In the genomic region with DNA sequence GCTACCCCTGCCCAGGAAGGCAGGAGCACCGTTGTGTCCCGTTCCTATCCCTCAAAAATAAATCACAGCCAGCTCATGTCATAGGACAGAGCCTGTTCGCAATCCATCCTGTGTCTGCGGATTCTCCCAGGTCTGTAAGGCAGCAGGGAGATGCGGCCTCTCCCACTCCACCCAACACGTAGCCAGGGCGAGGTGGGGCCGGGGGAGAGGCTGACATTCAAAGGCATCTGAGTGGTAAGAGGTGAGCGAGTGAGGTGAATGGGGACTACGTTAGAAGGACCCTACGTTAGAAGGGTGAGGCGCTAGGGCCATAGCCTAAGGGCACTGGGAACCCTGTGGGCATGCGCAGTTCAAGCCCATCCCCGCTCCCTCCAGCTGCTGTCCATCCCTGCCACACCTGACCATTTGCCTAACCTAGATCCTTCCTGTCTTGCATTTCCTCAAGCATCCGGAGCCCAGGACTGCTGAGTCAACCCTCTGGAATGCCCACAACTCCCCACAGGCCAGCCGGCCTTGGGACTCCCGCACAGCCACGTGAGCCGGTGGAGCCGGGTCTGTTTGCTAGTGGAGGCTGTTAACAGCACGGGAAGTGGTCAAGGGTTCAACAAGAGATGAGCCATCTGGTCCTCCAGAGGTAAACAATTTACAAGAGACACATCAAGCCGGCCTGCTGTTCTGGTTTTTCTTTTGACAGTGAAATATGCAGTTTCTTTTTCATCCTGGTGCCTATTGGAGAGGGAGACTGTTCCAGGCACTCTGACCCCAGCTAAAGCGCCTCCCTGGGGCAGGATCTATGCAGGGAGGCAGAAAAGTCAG, we compare ENCODE assay signal across 1 cellular context.
A peak's percentile ranks its signal among the peaks of the same experiment; 100 is the strongest.
TF ChIP-seq lines count a peak whose summit lies in the region.

No MANE protein-coding gene starts in this region.

TF ChIP-seq in HepG2, 621 proteins besides CTCF, POLR2A, EP300 and RAD21 (continued from another document and continues in another):
- TF ChIP-seq, protein P1, sequence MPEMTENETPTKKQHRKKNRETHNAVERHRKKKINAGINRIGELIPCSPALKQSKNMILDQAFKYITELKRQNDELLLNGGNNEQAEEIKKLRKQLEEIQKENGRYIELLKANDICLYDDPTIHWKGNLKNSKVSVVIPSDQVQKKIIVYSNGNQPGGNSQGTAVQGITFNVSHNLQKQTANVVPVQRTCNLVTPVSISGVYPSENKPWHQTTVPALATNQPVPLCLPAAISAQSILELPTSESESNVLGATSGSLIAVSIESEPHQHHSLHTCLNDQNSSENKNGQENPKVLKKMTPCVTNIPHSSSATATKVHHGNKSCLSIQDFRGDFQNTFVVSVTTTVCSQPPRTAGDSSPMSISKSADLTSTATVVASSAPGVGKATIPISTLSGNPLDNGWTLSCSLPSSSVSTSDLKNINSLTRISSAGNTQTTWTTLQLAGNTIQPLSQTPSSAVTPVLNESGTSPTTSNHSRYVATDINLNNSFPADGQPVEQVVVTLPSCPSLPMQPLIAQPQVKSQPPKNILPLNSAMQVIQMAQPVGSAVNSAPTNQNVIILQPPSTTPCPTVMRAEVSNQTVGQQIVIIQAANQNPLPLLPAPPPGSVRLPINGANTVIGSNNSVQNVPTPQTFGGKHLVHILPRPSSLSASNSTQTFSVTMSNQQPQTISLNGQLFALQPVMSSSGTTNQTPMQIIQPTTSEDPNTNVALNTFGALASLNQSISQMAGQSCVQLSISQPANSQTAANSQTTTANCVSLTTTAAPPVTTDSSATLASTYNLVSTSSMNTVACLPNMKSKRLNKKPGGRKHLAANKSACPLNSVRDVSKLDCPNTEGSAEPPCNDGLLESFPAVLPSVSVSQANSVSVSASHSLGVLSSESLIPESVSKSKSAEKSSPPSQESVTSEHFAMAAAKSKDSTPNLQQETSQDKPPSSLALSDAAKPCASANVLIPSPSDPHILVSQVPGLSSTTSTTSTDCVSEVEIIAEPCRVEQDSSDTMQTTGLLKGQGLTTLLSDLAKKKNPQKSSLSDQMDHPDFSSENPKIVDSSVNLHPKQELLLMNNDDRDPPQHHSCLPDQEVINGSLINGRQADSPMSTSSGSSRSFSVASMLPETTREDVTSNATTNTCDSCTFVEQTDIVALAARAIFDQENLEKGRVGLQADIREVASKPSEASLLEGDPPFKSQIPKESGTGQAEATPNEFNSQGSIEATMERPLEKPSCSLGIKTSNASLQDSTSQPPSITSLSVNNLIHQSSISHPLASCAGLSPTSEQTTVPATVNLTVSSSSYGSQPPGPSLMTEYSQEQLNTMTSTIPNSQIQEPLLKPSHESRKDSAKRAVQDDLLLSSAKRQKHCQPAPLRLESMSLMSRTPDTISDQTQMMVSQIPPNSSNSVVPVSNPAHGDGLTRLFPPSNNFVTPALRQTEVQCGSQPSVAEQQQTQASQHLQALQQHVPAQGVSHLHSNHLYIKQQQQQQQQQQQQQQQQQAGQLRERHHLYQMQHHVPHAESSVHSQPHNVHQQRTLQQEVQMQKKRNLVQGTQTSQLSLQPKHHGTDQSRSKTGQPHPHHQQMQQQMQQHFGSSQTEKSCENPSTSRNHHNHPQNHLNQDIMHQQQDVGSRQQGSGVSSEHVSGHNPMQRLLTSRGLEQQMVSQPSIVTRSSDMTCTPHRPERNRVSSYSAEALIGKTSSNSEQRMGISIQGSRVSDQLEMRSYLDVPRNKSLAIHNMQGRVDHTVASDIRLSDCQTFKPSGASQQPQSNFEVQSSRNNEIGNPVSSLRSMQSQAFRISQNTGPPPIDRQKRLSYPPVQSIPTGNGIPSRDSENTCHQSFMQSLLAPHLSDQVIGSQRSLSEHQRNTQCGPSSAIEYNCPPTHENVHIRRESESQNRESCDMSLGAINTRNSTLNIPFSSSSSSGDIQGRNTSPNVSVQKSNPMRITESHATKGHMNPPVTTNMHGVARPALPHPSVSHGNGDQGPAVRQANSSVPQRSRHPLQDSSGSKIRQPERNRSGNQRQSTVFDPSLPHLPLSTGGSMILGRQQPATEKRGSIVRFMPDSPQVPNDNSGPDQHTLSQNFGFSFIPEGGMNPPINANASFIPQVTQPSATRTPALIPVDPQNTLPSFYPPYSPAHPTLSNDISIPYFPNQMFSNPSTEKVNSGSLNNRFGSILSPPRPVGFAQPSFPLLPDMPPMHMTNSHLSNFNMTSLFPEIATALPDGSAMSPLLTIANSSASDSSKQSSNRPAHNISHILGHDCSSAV (CRISPR knock-in tag; IDR thresholded peaks at IDR 0.05; ENCODE audit: borderline replicate concordance): no peak
- TF ChIP-seq ZNF891 (CRISPR knock-in tag; IDR thresholded peaks at IDR 0.05) (peak; percentile 92), FIP1L1 (IDR thresholded peaks at IDR 0.05; ENCODE audit: borderline replicate concordance, insufficient read depth, low read depth, low read length) (no peak), ZNF572 (CRISPR knock-in tag; IDR thresholded peaks at IDR 0.05) (peak; percentile 98; the same call in 1 of the 2 replicates), ARID2 (CRISPR knock-in tag; IDR thresholded peaks at IDR 0.05; ENCODE audit: borderline replicate concordance) (no peak), RBFOX2 (IDR thresholded peaks at IDR 0.05; ENCODE audit: low read depth, low read length) (no peak), KDM1A (CRISPR knock-in tag; IDR thresholded peaks at IDR 0.05) (peak; percentile 92), GLI4 (CRISPR knock-in tag; IDR thresholded peaks at IDR 0.05; ENCODE audit: borderline replicate concordance) (peak; percentile 79; the same call in 1 of the 2 replicates), ZNF614 (CRISPR knock-in tag; IDR thresholded peaks at IDR 0.05; ENCODE audit: borderline replicate concordance) (peak; percentile 99), CREM (IDR thresholded peaks at IDR 0.05) (peak; percentile 63), CREM (CRISPR knock-in tag; IDR thresholded peaks at IDR 0.05) (no peak), U2AF2 (IDR thresholded peaks at IDR 0.05; ENCODE audit: low read depth, low read length) (no peak), CAMTA2 (CRISPR knock-in tag; IDR thresholded peaks at IDR 0.05; ENCODE audit: borderline replicate concordance) (0 out of 2 replicates have a peak, but pooled peaks have one; percentile 24), SOX13 (IDR thresholded peaks at IDR 0.05) (peak; percentile 78; the same call in 1 of the 2 replicates), SOX13 (CRISPR knock-in tag; conservative IDR thresholded peaks at IDR 0.05 in 1 of 2, IDR thresholded peaks at IDR 0.05 in 1 of 2) (peak in 1 of 2 experiments; percentile 90; a peak in 2 of 4 replicates), ZNF878 (CRISPR knock-in tag; IDR thresholded peaks at IDR 0.05) (peak; percentile 98), RFXANK (CRISPR knock-in tag; IDR thresholded peaks at IDR 0.05) (peak; percentile 72; the same call in 1 of the 2 replicates), ZNF768 (CRISPR knock-in tag; IDR thresholded peaks at IDR 0.05) (0 out of 2 replicates have a peak, but pooled peaks have one; percentile 40), ATF7-NPFF (CRISPR knock-in tag; IDR thresholded peaks at IDR 0.05; ENCODE audit: low read depth) (peak; percentile 97), KDM5B (CRISPR knock-in tag; IDR thresholded peaks at IDR 0.05; ENCODE audit: borderline replicate concordance) (peak; percentile 91), ZNF224 (CRISPR knock-in tag; IDR thresholded peaks at IDR 0.05) (no peak), NFATC3 (CRISPR knock-in tag; IDR thresholded peaks at IDR 0.05) (no peak; the same call in 1 of the 2 replicates), LCORL (IDR thresholded peaks at IDR 0.05) (no peak; the same call in 1 of the 2 replicates), LCORL (CRISPR knock-in tag; IDR thresholded peaks at IDR 0.05) (peak; percentile 100), FOSL2 (CRISPR knock-in tag; IDR thresholded peaks at IDR 0.05) (peak; percentile 100), ZFY (CRISPR knock-in tag; IDR thresholded peaks at IDR 0.05) (peak; percentile 65), ZNF329 (CRISPR knock-in tag; IDR thresholded peaks at IDR 0.05; ENCODE audit: low read depth) (0 out of 2 replicates have a peak, but pooled peaks have one; percentile 49), RORA (CRISPR knock-in tag; IDR thresholded peaks at IDR 0.05) (no peak), ATF1 (CRISPR knock-in tag; IDR thresholded peaks at IDR 0.05) (no peak), RAD51 (IDR thresholded peaks at IDR 0.05; ENCODE audit: borderline replicate concordance) (peak; percentile 52; the same call in 1 of the 2 replicates), DPF2 (CRISPR knock-in tag; IDR thresholded peaks at IDR 0.05; ENCODE audit: borderline replicate concordance, low read depth) (peak; percentile 98), REXO4 (CRISPR knock-in tag; IDR thresholded peaks at IDR 0.05; ENCODE audit: borderline replicate concordance) (no peak), TSC22D2 (CRISPR knock-in tag; IDR thresholded peaks at IDR 0.05; ENCODE audit: borderline replicate concordance) (no peak; the same call in 1 of the 2 replicates), ZNF749 (CRISPR knock-in tag; IDR thresholded peaks at IDR 0.05; ENCODE audit: borderline replicate concordance) (no peak), KDM4B (CRISPR knock-in tag; IDR thresholded peaks at IDR 0.05) (peak; percentile 47; the same call in 1 of the 2 replicates), ZNF850 (CRISPR knock-in tag; conservative IDR thresholded peaks at IDR 0.05) (no peak), ZNF569 (CRISPR knock-in tag; IDR thresholded peaks at IDR 0.05; ENCODE audit: borderline replicate concordance) (no peak)
- TF ChIP-seq, protein P2, sequence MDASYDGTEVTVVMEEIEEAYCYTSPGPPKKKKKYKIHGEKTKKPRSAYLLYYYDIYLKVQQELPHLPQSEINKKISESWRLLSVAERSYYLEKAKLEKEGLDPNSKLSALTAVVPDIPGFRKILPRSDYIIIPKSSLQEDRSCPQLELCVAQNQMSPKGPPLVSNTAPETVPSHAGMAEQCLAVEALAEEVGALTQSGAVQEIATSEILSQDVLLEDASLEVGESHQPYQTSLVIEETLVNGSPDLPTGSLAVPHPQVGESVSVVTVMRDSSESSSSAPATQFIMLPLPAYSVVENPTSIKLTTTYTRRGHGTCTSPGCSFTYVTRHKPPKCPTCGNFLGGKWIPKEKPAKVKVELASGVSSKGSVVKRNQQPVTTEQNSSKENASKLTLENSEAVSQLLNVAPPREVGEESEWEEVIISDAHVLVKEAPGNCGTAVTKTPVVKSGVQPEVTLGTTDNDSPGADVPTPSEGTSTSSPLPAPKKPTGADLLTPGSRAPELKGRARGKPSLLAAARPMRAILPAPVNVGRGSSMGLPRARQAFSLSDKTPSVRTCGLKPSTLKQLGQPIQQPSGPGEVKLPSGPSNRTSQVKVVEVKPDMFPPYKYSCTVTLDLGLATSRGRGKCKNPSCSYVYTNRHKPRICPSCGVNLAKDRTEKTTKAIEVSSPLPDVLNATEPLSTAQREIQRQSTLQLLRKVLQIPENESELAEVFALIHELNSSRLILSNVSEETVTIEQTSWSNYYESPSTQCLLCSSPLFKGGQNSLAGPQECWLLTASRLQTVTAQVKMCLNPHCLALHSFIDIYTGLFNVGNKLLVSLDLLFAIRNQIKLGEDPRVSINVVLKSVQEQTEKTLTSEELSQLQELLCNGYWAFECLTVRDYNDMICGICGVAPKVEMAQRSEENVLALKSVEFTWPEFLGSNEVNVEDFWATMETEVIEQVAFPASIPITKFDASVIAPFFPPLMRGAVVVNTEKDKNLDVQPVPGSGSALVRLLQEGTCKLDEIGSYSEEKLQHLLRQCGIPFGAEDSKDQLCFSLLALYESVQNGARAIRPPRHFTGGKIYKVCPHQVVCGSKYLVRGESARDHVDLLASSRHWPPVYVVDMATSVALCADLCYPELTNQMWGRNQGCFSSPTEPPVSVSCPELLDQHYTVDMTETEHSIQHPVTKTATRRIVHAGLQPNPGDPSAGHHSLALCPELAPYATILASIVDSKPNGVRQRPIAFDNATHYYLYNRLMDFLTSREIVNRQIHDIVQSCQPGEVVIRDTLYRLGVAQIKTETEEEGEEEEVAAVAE (CRISPR knock-in tag; IDR thresholded peaks at IDR 0.05; ENCODE audit: borderline replicate concordance): peak; percentile 83; the same call in 1 of the 2 replicates
- TF ChIP-seq, protein P3, sequence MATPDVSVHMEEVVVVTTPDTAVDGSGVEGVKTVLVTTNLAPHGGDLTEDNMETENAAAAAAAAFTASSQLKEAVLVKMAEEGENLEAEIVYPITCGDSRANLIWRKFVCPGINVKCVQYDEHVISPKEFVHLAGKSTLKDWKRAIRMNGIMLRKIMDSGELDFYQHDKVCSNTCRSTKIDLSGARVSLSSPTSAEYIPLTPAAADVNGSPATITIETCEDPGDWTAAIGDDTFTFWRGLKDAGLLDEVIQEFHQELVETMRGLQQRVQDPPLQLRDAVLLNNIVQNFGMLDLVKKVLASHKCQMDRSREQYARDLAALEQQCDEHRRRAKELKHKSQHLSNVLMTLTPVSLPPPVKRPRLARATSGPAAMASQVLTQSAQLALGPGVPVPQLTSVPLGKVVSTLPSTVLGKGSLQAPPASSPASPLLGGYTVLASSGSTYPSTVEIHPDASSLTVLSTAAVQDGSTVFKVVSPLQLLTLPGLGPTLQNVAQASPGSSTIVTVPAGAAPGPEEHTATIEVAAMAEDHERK (CRISPR knock-in tag; IDR thresholded peaks at IDR 0.05; ENCODE audit: low read depth): no peak
- TF ChIP-seq, protein P4, sequence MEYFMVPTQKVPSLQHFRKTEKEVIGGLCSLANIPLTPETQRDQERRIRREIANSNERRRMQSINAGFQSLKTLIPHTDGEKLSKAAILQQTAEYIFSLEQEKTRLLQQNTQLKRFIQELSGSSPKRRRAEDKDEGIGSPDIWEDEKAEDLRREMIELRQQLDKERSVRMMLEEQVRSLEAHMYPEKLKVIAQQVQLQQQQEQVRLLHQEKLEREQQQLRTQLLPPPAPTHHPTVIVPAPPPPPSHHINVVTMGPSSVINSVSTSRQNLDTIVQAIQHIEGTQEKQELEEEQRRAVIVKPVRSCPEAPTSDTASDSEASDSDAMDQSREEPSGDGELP (IDR thresholded peaks at IDR 0.05; ENCODE audit: borderline replicate concordance, low read depth): peak; percentile 98
- TF ChIP-seq, protein P5, sequence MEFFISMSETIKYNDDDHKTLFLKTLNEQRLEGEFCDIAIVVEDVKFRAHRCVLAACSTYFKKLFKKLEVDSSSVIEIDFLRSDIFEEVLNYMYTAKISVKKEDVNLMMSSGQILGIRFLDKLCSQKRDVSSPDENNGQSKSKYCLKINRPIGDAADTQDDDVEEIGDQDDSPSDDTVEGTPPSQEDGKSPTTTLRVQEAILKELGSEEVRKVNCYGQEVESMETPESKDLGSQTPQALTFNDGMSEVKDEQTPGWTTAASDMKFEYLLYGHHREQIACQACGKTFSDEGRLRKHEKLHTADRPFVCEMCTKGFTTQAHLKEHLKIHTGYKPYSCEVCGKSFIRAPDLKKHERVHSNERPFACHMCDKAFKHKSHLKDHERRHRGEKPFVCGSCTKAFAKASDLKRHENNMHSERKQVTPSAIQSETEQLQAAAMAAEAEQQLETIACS (CRISPR knock-in tag; IDR thresholded peaks at IDR 0.05): no peak
- TF ChIP-seq, protein P6, sequence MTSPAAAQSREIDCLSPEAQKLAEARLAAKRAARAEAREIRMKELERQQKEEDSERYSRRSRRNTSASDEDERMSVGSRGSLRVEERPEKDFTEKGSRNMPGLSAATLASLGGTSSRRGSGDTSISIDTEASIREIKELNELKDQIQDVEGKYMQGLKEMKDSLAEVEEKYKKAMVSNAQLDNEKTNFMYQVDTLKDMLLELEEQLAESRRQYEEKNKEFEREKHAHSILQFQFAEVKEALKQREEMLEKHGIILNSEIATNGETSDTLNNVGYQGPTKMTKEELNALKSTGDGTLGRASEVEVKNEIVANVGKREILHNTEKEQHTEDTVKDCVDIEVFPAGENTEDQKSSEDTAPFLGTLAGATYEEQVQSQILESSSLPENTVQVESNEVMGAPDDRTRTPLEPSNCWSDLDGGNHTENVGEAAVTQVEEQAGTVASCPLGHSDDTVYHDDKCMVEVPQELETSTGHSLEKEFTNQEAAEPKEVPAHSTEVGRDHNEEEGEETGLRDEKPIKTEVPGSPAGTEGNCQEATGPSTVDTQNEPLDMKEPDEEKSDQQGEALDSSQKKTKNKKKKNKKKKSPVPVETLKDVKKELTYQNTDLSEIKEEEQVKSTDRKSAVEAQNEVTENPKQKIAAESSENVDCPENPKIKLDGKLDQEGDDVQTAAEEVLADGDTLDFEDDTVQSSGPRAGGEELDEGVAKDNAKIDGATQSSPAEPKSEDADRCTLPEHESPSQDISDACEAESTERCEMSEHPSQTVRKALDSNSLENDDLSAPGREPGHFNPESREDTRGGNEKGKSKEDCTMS (CRISPR knock-in tag; conservative IDR thresholded peaks at IDR 0.05): no peak
